ENCODE assay signal across 1 cellular context in the genomic region with DNA sequence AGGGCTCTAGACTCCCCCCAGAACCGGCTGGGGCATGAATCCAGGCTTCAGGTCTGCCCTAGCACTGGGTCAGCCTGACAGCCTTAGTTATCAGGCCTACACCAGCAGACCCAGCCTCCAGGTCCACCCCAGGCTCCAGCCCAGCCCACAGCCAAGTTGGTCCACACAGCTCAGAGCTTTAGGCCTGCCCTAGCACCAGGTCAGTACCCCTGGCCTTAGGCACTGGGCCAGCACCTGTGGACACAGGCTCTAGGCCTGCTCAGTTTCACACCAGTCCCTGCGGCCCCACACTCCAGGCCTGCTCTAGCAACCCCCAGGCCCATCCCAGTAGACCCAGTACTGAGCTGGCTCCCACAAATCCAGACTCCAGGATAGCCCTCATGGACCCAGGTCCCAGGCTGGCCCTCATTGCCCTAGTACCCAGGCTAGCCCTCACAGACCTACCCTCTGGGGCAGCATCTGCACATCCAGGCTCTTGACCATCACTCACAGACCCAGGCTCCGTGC.
TF ChIP-seq lines count a peak whose summit lies in the region.

No MANE protein-coding gene starts in this region.

TF ChIP-seq in HepG2, 621 proteins besides CTCF, POLR2A, EP300 and RAD21:
- TF ChIP-seq ZNF563 (CRISPR knock-in tag; IDR thresholded peaks at IDR 0.05) = no peak
- TF ChIP-seq DMAP1 (CRISPR knock-in tag; IDR thresholded peaks at IDR 0.05) = no peak
- no peak for TF ChIP-seq ZEB1 (IDR thresholded peaks at IDR 0.05; ENCODE audit: insufficient replicate concordance, low read depth)
- no peak for TF ChIP-seq ZNF839 (CRISPR knock-in tag; IDR thresholded peaks at IDR 0.05; ENCODE audit: borderline replicate concordance)
- no peak for TF ChIP-seq ARHGAP35 (CRISPR knock-in tag; IDR thresholded peaks at IDR 0.05; ENCODE audit: borderline replicate concordance)
- no peak for TF ChIP-seq ELK4 (CRISPR knock-in tag; IDR thresholded peaks at IDR 0.05; ENCODE audit: borderline replicate concordance)
- TF ChIP-seq PCBP1 (IDR thresholded peaks at IDR 0.05; ENCODE audit: borderline replicate concordance, low read depth, low read length) = no peak
- no peak for TF ChIP-seq MTA3 (CRISPR knock-in tag; IDR thresholded peaks at IDR 0.05)
- TF ChIP-seq SIN3B (IDR thresholded peaks at IDR 0.05; ENCODE audit: low read length) = no peak
- no peak for TF ChIP-seq CBX1 (IDR thresholded peaks at IDR 0.05; ENCODE audit: low read depth)
- no peak for TF ChIP-seq ZXDC (CRISPR knock-in tag; IDR thresholded peaks at IDR 0.05)
- TF ChIP-seq, protein P1, sequence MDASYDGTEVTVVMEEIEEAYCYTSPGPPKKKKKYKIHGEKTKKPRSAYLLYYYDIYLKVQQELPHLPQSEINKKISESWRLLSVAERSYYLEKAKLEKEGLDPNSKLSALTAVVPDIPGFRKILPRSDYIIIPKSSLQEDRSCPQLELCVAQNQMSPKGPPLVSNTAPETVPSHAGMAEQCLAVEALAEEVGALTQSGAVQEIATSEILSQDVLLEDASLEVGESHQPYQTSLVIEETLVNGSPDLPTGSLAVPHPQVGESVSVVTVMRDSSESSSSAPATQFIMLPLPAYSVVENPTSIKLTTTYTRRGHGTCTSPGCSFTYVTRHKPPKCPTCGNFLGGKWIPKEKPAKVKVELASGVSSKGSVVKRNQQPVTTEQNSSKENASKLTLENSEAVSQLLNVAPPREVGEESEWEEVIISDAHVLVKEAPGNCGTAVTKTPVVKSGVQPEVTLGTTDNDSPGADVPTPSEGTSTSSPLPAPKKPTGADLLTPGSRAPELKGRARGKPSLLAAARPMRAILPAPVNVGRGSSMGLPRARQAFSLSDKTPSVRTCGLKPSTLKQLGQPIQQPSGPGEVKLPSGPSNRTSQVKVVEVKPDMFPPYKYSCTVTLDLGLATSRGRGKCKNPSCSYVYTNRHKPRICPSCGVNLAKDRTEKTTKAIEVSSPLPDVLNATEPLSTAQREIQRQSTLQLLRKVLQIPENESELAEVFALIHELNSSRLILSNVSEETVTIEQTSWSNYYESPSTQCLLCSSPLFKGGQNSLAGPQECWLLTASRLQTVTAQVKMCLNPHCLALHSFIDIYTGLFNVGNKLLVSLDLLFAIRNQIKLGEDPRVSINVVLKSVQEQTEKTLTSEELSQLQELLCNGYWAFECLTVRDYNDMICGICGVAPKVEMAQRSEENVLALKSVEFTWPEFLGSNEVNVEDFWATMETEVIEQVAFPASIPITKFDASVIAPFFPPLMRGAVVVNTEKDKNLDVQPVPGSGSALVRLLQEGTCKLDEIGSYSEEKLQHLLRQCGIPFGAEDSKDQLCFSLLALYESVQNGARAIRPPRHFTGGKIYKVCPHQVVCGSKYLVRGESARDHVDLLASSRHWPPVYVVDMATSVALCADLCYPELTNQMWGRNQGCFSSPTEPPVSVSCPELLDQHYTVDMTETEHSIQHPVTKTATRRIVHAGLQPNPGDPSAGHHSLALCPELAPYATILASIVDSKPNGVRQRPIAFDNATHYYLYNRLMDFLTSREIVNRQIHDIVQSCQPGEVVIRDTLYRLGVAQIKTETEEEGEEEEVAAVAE (CRISPR knock-in tag; IDR thresholded peaks at IDR 0.05; ENCODE audit: borderline replicate concordance) = no peak
- TF ChIP-seq CREBL2 (CRISPR knock-in tag; IDR thresholded peaks at IDR 0.05; ENCODE audit: borderline replicate concordance) = no peak
- no peak for TF ChIP-seq ZNF354B (CRISPR knock-in tag; IDR thresholded peaks at IDR 0.05)
- TF ChIP-seq, protein P2, sequence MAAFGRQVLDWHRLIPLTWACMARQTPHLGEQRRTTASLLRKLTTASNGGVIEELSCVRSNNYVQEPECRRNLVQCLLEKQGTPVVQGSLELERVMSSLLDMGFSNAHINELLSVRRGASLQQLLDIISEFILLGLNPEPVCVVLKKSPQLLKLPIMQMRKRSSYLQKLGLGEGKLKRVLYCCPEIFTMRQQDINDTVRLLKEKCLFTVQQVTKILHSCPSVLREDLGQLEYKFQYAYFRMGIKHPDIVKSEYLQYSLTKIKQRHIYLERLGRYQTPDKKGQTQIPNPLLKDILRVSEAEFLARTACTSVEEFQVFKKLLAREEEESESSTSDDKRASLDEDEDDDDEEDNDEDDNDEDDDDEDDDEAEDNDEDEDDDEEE (CRISPR knock-in tag; IDR thresholded peaks at IDR 0.05) = no peak
- TF ChIP-seq HNRNPH1 (optimal IDR thresholded peaks at IDR 0.05; ENCODE audit: low read depth, low read length) = no peak
